ENCODE assay signal across 30 cellular contexts in genomic region chr18:68759308-68759707, GRCh38. TPM values are rescaled to one million over a fixed set of nuclear protein-coding genes. Genes with fewer than 3 reads are reported as not detected.
"Had no signal": no experiment of that assay in that cellular context is flagged by ENCODE, and none has a peak within 500 bp of the region (broad histone marks: within the 10 kb centered on the region; RNA-seq: fewer than 3 reads in every experiment).

No MANE protein-coding gene starts in this region.

- H3K27ac Mint-ChIP-seq: activated CD4-positive, alpha-beta memory T cell treated with anti-CD3 and anti-CD28 coated beads, Interleukin-2, amount 10 ng/mL, durations not matched to agents 7 days and 5 days; activated CD4-positive, alpha-beta T cell treated with anti-CD3 and anti-CD28 coated beads, Interleukin-2, amount 10 ng/mL, durations not matched to agents 7 days and 5 days; activated naive CD8-positive, alpha-beta T cell; activated T-cell treated with anti-CD3 and anti-CD28 coated beads, Interleukin-2, amount 50 U/mL, for 24 hours; activated T-cell treated with anti-CD3 and anti-CD28 coated beads, Interleukin-2, amount 50 U/mL, for 72 hours; dendritic cell treated with granulocyte-macrophage colony-stimulating factor and Interleukin-4, amounts not matched to agents 40 ng/mL and 50 ng/mL, for 4 days had no signal

- H3K4me1 ChIP-seq: esophagus muscularis mucosa, foreskin keratinocyte, gastrocnemius medialis had no signal

- H3K27me3 Mint-ChIP-seq: activated CD4-positive, alpha-beta memory T cell treated with anti-CD3 and anti-CD28 coated beads, Interleukin-2, amount 10 ng/mL, durations not matched to agents 7 days and 5 days; activated CD4-positive, alpha-beta T cell treated with anti-CD3 and anti-CD28 coated beads, Interleukin-2, amount 10 ng/mL, durations not matched to agents 7 days and 5 days; activated naive CD8-positive, alpha-beta T cell; activated T-cell treated with anti-CD3 and anti-CD28 coated beads, Interleukin-2, amount 50 U/mL, for 24 hours; central memory CD8-positive, alpha-beta T cell; dendritic cell treated with granulocyte-macrophage colony-stimulating factor and Interleukin-4, amounts not matched to agents 40 ng/mL and 50 ng/mL, for 4 days had no signal

- H3K27ac ChIP-seq: brain microvascular endothelial cell, coronary artery, dorsolateral prefrontal cortex, esophagus muscularis mucosa, foreskin keratinocyte, gastrocnemius medialis, heart right ventricle, hepatocyte had no signal

- H3K4me1 Mint-ChIP-seq: activated CD4-positive, alpha-beta memory T cell treated with anti-CD3 and anti-CD28 coated beads, Interleukin-2, amount 10 ng/mL, durations not matched to agents 7 days and 5 days; activated CD4-positive, alpha-beta T cell treated with anti-CD3 and anti-CD28 coated beads, Interleukin-2, amount 10 ng/mL, durations not matched to agents 7 days and 5 days; central memory CD8-positive, alpha-beta T cell had no signal

- H3K27me3 ChIP-seq: brain microvascular endothelial cell, dorsolateral prefrontal cortex, esophagus muscularis mucosa, foreskin keratinocyte, gastrocnemius medialis, heart right ventricle, hepatocyte had no signal

- H2AFZ ChIP-seq: hepatocyte had no signal

- H3K79me2 ChIP-seq: hepatocyte had no signal

- FAIRE-seq: astrocyte, bronchial epithelial cell had no signal

- H3K9me3 Mint-ChIP-seq: activated CD4-positive, alpha-beta memory T cell treated with anti-CD3 and anti-CD28 coated beads, Interleukin-2, amount 10 ng/mL, durations not matched to agents 7 days and 5 days; activated CD4-positive, alpha-beta T cell treated with anti-CD3 and anti-CD28 coated beads, Interleukin-2, amount 10 ng/mL, durations not matched to agents 7 days and 5 days had no signal

- H3K4me2 ChIP-seq: hepatocyte had no signal

- DNase-seq: activated CD4-positive, alpha-beta memory T cell treated with anti-CD3 and anti-CD28 coated beads, Interleukin-2, amount 10 ng/mL, durations not matched to agents 7 days and 5 days; activated CD4-positive, alpha-beta T cell treated with anti-CD3 and anti-CD28 coated beads for 1 hour; activated CD4-positive, alpha-beta T cell treated with anti-CD3 and anti-CD28 coated beads for 4 hours; activated CD4-positive, alpha-beta T cell treated with anti-CD3 and anti-CD28 coated beads, Interleukin-2, amount 10 ng/mL, durations not matched to agents 7 days and 5 days; activated CD4-positive, alpha-beta T cell treated with anti-CD3 and anti-CD28 coated beads, Interleukin-2, amount 50 U/mL, for 4 hours; activated CD8-positive, alpha-beta memory T cell treated with anti-CD3 and anti-CD28 coated beads, Interleukin-2, amount 50 U/mL, for 48 hours; activated gamma-delta T cell; activated naive CD4-positive, alpha-beta T cell treated with anti-CD3 and anti-CD28 coated beads, Interleukin-2, amount 50 U/mL, for 16 hours; activated naive CD4-positive, alpha-beta T cell treated with Interleukin-2 at 50 U/mL for 16 hours; activated T-cell treated with anti-CD3 and anti-CD28 coated beads for 4 hours; activated T-cell treated with anti-CD3 and anti-CD28 coated beads, Interleukin-2, amount 50 U/mL, for 24 hours; activated T-cell treated with anti-CD3 and anti-CD28 coated beads, Interleukin-2, amount 50 U/mL, for 72 hours; amniotic stem cell; anterior cingulate cortex; brain microvascular endothelial cell; dorsolateral prefrontal cortex; effector memory CD4-positive, alpha-beta T cell; erythroblast; foreskin keratinocyte; gastrocnemius medialis; heart right ventricle; T-helper 2 cell had no signal

- H3K9me3 ChIP-seq: gastrocnemius medialis had no signal

- ATAC-seq: activated T-cell treated with anti-CD3 and anti-CD28 coated beads, Interleukin-2, amount 50 U/mL, for 72 hours; foreskin keratinocyte; gastrocnemius medialis; heart right ventricle had no signal

- H3K4me3 Mint-ChIP-seq: activated CD4-positive, alpha-beta memory T cell treated with anti-CD3 and anti-CD28 coated beads, Interleukin-2, amount 10 ng/mL, durations not matched to agents 7 days and 5 days; activated CD4-positive, alpha-beta T cell treated with anti-CD3 and anti-CD28 coated beads, Interleukin-2, amount 10 ng/mL, durations not matched to agents 7 days and 5 days; activated naive CD8-positive, alpha-beta T cell; activated T-cell treated with anti-CD3 and anti-CD28 coated beads, Interleukin-2, amount 50 U/mL, for 24 hours; activated T-cell treated with anti-CD3 and anti-CD28 coated beads, Interleukin-2, amount 50 U/mL, for 72 hours; central memory CD8-positive, alpha-beta T cell; dendritic cell treated with granulocyte-macrophage colony-stimulating factor and Interleukin-4, amounts not matched to agents 40 ng/mL and 50 ng/mL, for 4 days had no signal

- H3K4me3 ChIP-seq: coronary artery, dorsolateral prefrontal cortex, esophagus muscularis mucosa, gastrocnemius medialis, heart right ventricle, hepatocyte had no signal

- H3K36me3 ChIP-seq: brain microvascular endothelial cell, esophagus muscularis mucosa, gastrocnemius medialis, heart right ventricle had no signal

RNA-seq across cellular contexts. Expression of gene CCDC102B, which starts 38.6 kb away (rescaled TPM):
- total RNA-seq: foreskin keratinocyte had no signal
